ENCODE assay signal across 8 cellular contexts in genomic region chr7:24665564-24666294, GRCh38.
DNase-seq lines count a peak whose midpoint lies in the region; ATAC-seq and TF ChIP-seq lines count a peak whose summit lies in the region.

No MANE protein-coding gene starts in this region.

- ATAC-seq in HG02798 (IDR thresholded peaks at IDR 0.05; ENCODE audit: poor library complexity, unreplicated experiment): peak; percentile 58
- ATAC-seq in GM21825 (IDR thresholded peaks at IDR 0.05; ENCODE audit: unreplicated experiment): no peak
- no peak for ATAC-seq in GM19023 (IDR thresholded peaks at IDR 0.05; ENCODE audit: unreplicated experiment)

- peaks cover 4% of the 10 kb centered on the region for H3K4me1 ChIP-seq in neuron (ENCODE audit: insufficient read depth, low read length)

- no peak for TF ChIP-seq POLR2A in erythroblast (IDR thresholded peaks at IDR 0.05; ENCODE audit: low read length)

- no peaks in the 10 kb centered on the region for H3K27me3 ChIP-seq in neuron (ENCODE audit: insufficient read depth, low read length)

- no peak overlapping the region for H3K4me3 ChIP-seq in neuron (ENCODE audit: low read length)

- H3K9me3 ChIP-seq in neuron (ENCODE audit: low read length): no peaks in the 10 kb centered on the region

- H3K36me3 ChIP-seq in neuron (ENCODE audit: insufficient read depth, low read length): no peaks in the 10 kb centered on the region

- peak overlapping the region; percentile 46 for H2AFZ ChIP-seq in neuron (ENCODE audit: low read depth, low read length)

- DNase-seq in Daoy (ENCODE audit: low read depth) (peak; percentile 55), NCI-H446 (lab: John Stamatoyannopoulos, UW) (peak; percentile 19 to 61), erythroblast (lab: John Stamatoyannopoulos, UW) (peak; percentile 46 to 75)
- DNase-seq in activated CD4-positive, alpha-beta T cell treated with anti-CD3 and anti-CD28 coated beads for 48 hours: peak; percentile 53
